3 cellular contexts compared by ENCODE assay signal in the genomic region with DNA sequence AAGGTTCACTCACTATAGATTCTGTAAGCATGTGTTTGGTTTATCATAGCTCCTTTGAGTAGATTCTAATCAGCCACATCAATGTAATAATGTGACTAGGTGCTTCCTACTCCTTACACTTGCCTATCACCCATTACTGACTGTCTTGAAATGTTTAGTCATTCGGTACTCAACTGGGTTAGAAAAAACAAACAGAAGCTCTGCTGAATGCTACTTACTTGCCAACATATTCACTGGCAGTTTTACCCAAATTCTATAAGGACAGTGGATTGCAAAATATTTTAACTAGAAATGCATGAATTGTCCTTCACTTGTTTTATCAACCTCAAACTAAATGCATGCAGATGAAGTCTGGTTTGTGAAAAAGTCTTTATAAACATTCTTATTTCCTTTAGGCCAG.
TF ChIP-seq lines count a peak whose summit lies in the region.

No MANE protein-coding gene starts in this region.

TF ChIP-seq in A549, 52 proteins besides CTCF, POLR2A, EP300 and RAD21:
- TF ChIP-seq FOSL2 (IDR thresholded peaks at IDR 0.05) = no peak
- TF ChIP-seq FOSL2 (CRISPR knock-in tag; IDR thresholded peaks at IDR 0.05) = no peak
- TF ChIP-seq, protein P1, sequence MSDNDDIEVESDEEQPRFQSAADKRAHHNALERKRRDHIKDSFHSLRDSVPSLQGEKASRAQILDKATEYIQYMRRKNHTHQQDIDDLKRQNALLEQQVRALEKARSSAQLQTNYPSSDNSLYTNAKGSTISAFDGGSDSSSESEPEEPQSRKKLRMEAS (IDR thresholded peaks at IDR 0.05) = no peak

TF ChIP-seq in IMR-90, 13 proteins besides CTCF, POLR2A, EP300 and RAD21:
- TF ChIP-seq CHD1 (IDR thresholded peaks at IDR 0.05; ENCODE audit: low read depth, low read length) (no peak), FOS (IDR thresholded peaks at IDR 0.05; ENCODE audit: low read depth, low read length) (no peak), NFE2L2 (IDR thresholded peaks at IDR 0.05; ENCODE audit: low read depth, low read length) (no peak), MAFK (IDR thresholded peaks at IDR 0.05; ENCODE audit: low read depth, low read length) (no peak), MXI1 (IDR thresholded peaks at IDR 0.05; ENCODE audit: borderline replicate concordance, low read depth, low read length) (no peak), MAZ (IDR thresholded peaks at IDR 0.05; ENCODE audit: borderline replicate concordance, low read depth, low read length) (no peak), BHLHE40 (IDR thresholded peaks at IDR 0.05; ENCODE audit: low read depth, low read length) (no peak), RFX5 (IDR thresholded peaks at IDR 0.05; ENCODE audit: low read depth, low read length) (no peak), CEBPB (IDR thresholded peaks at IDR 0.05; ENCODE audit: low read depth, low read length) (no peak)
- TF ChIP-seq, protein P2, sequence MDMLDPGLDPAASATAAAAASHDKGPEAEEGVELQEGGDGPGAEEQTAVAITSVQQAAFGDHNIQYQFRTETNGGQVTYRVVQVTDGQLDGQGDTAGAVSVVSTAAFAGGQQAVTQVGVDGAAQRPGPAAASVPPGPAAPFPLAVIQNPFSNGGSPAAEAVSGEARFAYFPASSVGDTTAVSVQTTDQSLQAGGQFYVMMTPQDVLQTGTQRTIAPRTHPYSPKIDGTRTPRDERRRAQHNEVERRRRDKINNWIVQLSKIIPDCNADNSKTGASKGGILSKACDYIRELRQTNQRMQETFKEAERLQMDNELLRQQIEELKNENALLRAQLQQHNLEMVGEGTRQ (IDR thresholded peaks at IDR 0.05; ENCODE audit: low read depth, low read length) = no peak
- TF ChIP-seq, protein P3, sequence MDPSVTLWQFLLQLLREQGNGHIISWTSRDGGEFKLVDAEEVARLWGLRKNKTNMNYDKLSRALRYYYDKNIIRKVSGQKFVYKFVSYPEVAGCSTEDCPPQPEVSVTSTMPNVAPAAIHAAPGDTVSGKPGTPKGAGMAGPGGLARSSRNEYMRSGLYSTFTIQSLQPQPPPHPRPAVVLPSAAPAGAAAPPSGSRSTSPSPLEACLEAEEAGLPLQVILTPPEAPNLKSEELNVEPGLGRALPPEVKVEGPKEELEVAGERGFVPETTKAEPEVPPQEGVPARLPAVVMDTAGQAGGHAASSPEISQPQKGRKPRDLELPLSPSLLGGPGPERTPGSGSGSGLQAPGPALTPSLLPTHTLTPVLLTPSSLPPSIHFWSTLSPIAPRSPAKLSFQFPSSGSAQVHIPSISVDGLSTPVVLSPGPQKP (IDR thresholded peaks at IDR 0.05; ENCODE audit: borderline replicate concordance, low read depth, low read length) = no peak
TF ChIP-seq in IMR-90: peak in this region for 0.

TF ChIP-seq in H1, 55 proteins besides CTCF, POLR2A, EP300 and RAD21:
- no peak for TF ChIP-seq JUN (IDR thresholded peaks at IDR 0.05; ENCODE audit: low read depth, low read length)
- no peak for TF ChIP-seq BRCA1 (IDR thresholded peaks at IDR 0.05; ENCODE audit: low read depth, low read length)
TF ChIP-seq in H1: peak in this region for 0.
